12 cellular contexts compared by ENCODE assay signal in genomic region chr2:43458002-43458628, GRCh38.
DNase-seq lines count a peak whose midpoint lies in the region; ATAC-seq and TF ChIP-seq lines count a peak whose summit lies in the region.
"Had no signal": no experiment of that assay in that cellular context is flagged by ENCODE, and none has a peak within 500 bp of the region (broad histone marks: within the 10 kb centered on the region; RNA-seq: fewer than 3 reads in every experiment).

No MANE protein-coding gene starts in this region.

- no peaks in the 10 kb centered on the region for H3K9me3 ChIP-seq in SJSA1 (replicated peaks)
- H3K9me3 ChIP-seq in skeletal muscle tissue (ENCODE audit: control insufficient read depth in 3 of 3, low read length in 3 of 3), result no peaks in the 10 kb centered on the region
- H3K9me3 ChIP-seq: testis had no signal

- H3K27me3 ChIP-seq in SJSA1 (replicated peaks) (no peaks in the 10 kb centered on the region), skeletal muscle tissue (ENCODE audit: control insufficient read depth in 3 of 3, insufficient read depth in 3 of 3, low read length in 3 of 3) (no peaks in the 10 kb centered on the region)
- H3K27me3 ChIP-seq: testis had no signal

- H3K4me1 Mint-ChIP-seq in stimulated activated memory B cell treated with anti-CD40 and anti-IgM and Interleukin-4, amounts not matched to agents 10 μg/mL and 1 μg/mL and 100 μg/mL, for 72 hours, result peaks cover 54% of the 10 kb centered on the region

- H3K9ac ChIP-seq in skeletal muscle tissue (ENCODE audit: low read depth in 1 of 3, low read length in 3 of 3), result peak overlapping the region in 1 of 3 donors; percentile 15

- ATAC-seq in GM18909 (IDR thresholded peaks at IDR 0.05; ENCODE audit: poor library complexity, unreplicated experiment), result no peak
- no peak for ATAC-seq in HG03045 (IDR thresholded peaks at IDR 0.05; ENCODE audit: unreplicated experiment)
- ATAC-seq in stimulated activated memory B cell treated with anti-CD40 and anti-IgM and Interleukin-4, amounts not matched to agents 10 μg/mL and 1 μg/mL and 100 μg/mL, for 72 hours, result no peak

- TF ChIP-seq CTCF in fibroblast of the aortic adventitia (IDR thresholded peaks at IDR 0.05; ENCODE audit: insufficient read depth, low read length), result no peak

- no peaks in the 10 kb centered on the region for H3K27me3 Mint-ChIP-seq in stimulated activated memory B cell treated with anti-CD40 and anti-IgM and Interleukin-4, amounts not matched to agents 10 μg/mL and 1 μg/mL and 100 μg/mL, for 72 hours
- H3K27me3 Mint-ChIP-seq: brain had no signal

- H3K27ac ChIP-seq in SJSA1, result 0 out of 2 replicates have a peak overlapping the region, but pooled peaks have one; percentile 2
- H3K27ac ChIP-seq in skeletal muscle tissue (ENCODE audit: low read depth, low read length), result peak overlapping the region; percentile 70
- H3K27ac ChIP-seq: testis had no signal

- peaks cover 33% of the 10 kb centered on the region for H3K36me3 Mint-ChIP-seq in stimulated activated memory B cell treated with anti-CD40 and anti-IgM and Interleukin-4, amounts not matched to agents 10 μg/mL and 1 μg/mL and 100 μg/mL, for 72 hours
- H3K36me3 Mint-ChIP-seq: brain had no signal

- H3K4me3 Mint-ChIP-seq in stimulated activated memory B cell treated with anti-CD40 and anti-IgM and Interleukin-4, amounts not matched to agents 10 μg/mL and 1 μg/mL and 100 μg/mL, for 72 hours, result no peak overlapping the region
- H3K4me3 Mint-ChIP-seq: brain had no signal

- DNase-seq in Daoy (ENCODE audit: low read depth), result peak; percentile 16
- DNase-seq in SJSA1 (ENCODE audit: low read depth in 1 of 2, low spot score in 2 of 2), result peak in 1 of 2 experiments; percentile 24
- DNase-seq in fibroblast of the aortic adventitia (ENCODE audit: low read depth), result peak; percentile 77
- DNase-seq in DMS114 treated with DMSO at 0.1 percent for 48 hours (lab: John Stamatoyannopoulos, UW; ENCODE audit: unreplicated experiment), result no peak
- DNase-seq: COR-L47, NCI-H1930, testis had no signal

- H3K4me3 ChIP-seq in SJSA1 (no peak overlapping the region), fibroblast of the aortic adventitia (ENCODE audit: low read depth, low read length) (no peak overlapping the region), skeletal muscle tissue (ENCODE audit: low read length in 3 of 3) (peak overlapping the region in 1 of 3 donors; percentile 7)
- H3K4me3 ChIP-seq: testis had no signal

- H3K9me3 Mint-ChIP-seq in stimulated activated memory B cell treated with anti-CD40 and anti-IgM and Interleukin-4, amounts not matched to agents 10 μg/mL and 1 μg/mL and 100 μg/mL, for 72 hours, result no peaks in the 10 kb centered on the region
- H3K9me3 Mint-ChIP-seq: brain had no signal

- H3K36me3 ChIP-seq in SJSA1 (no peaks in the 10 kb centered on the region), skeletal muscle tissue (ENCODE audit: control insufficient read depth in 3 of 3, insufficient read depth in 3 of 3, low read length in 3 of 3) (no peaks in the 10 kb centered on the region)

- H3K4me1 ChIP-seq in SJSA1 (replicated peaks) (peaks cover 63% of the 10 kb centered on the region), skeletal muscle tissue (ENCODE audit: control insufficient read depth in 3 of 3, insufficient read depth in 3 of 3, low read length in 3 of 3) (peaks cover 22 to 49% (median 39%) of the 10 kb centered on the region in 3 donors)

- H3K27ac Mint-ChIP-seq in stimulated activated memory B cell treated with anti-CD40 and anti-IgM and Interleukin-4, amounts not matched to agents 10 μg/mL and 1 μg/mL and 100 μg/mL, for 72 hours, result no peak overlapping the region
